25 cellular contexts compared by ENCODE assay signal in the genomic region with DNA sequence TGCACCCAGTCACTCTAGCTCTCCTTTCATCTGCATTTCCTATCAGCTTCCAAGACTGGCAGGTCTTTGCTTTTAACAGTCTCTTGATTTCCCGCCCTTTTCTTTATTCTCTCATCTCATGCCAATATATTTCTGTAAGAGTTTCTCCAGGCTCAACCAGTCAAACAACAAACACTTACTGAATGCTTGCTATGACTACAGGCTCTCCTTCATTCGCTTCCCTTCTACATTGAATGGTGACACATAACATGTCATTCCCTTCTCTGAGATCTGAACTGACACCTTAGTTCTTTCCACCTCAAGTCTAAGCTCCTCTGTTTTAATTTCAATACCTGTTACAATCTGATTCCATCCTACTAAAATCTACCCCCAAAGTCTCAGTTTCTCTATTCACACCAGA.
DNase-seq lines count a peak whose midpoint lies in the region; ATAC-seq and TF ChIP-seq lines count a peak whose summit lies in the region.
"Had no signal": no experiment of that assay in that cellular context is flagged by ENCODE, and none has a peak within 500 bp of the region (broad histone marks: within the 10 kb centered on the region; RNA-seq: fewer than 3 reads in every experiment).

No MANE protein-coding gene starts in this region.

- H3K23ac ChIP-seq in mesenchymal stem cell (ENCODE audit: low read length in 2 of 2), result no peak overlapping the region

- H3K27me3 ChIP-seq in ACC112 (ENCODE audit: insufficient read depth, low read length) (no peaks in the 10 kb centered on the region), mesenchymal stem cell (ENCODE audit: control insufficient read depth in 1 of 2, insufficient read depth in 1 of 2, low read length in 2 of 2) (no peaks in the 10 kb centered on the region)
- H3K27me3 ChIP-seq: BE2C, gastrocnemius medialis had no signal

- H2AK5ac ChIP-seq in mesenchymal stem cell (ENCODE audit: low read length, severe bottlenecking), result no peak overlapping the region

- peak overlapping the region; percentile 54 for H3K9ac ChIP-seq in mesenchymal stem cell (ENCODE audit: low read length)

- peak overlapping the region; percentile 67 for H3K27ac Mint-ChIP-seq in chondrocyte (ENCODE audit: unreplicated experiment)
- H3K27ac Mint-ChIP-seq: activated B cell treated with CpG ODN at 0.5 μM for 24 hours; activated CD4-positive, alpha-beta memory T cell treated with anti-CD3 and anti-CD28 coated beads, Interleukin-2, amount 10 ng/mL, durations not matched to agents 7 days and 5 days; activated naive CD8-positive, alpha-beta T cell treated with anti-CD3 and anti-CD28 coated beads for 36 hours; type B pancreatic cell had no signal

- TF ChIP-seq CTCF in chondrocyte (IDR thresholded peaks at IDR 0.05), result no peak

- H3K36me3 ChIP-seq in ACC112 (ENCODE audit: insufficient read depth, low read length), result peaks cover 13% of the 10 kb centered on the region
- H3K36me3 ChIP-seq in mesenchymal stem cell (ENCODE audit: control insufficient read depth in 1 of 2, insufficient read depth in 2 of 2, low read depth in 1 of 2, low read length in 2 of 2), result no peaks in the 10 kb centered on the region
- H3K36me3 ChIP-seq: BE2C, gastrocnemius medialis had no signal

- H3K27me3 Mint-ChIP-seq in chondrocyte (ENCODE audit: low read depth), result no peaks in the 10 kb centered on the region
- H3K27me3 Mint-ChIP-seq: activated B cell treated with CpG ODN at 0.5 μM for 24 hours; activated CD4-positive, alpha-beta memory T cell treated with anti-CD3 and anti-CD28 coated beads, Interleukin-2, amount 10 ng/mL, durations not matched to agents 7 days and 5 days; type B pancreatic cell had no signal

- H2BK5ac ChIP-seq in mesenchymal stem cell (ENCODE audit: low read depth, low read length, poor library complexity, severe bottlenecking), result no peak overlapping the region

- no peak overlapping the region for H2BK15ac ChIP-seq in mesenchymal stem cell (ENCODE audit: low read depth, poor library complexity, severe bottlenecking)

- peaks cover 1% of the 10 kb centered on the region for H3K79me1 ChIP-seq in mesenchymal stem cell (replicated peaks; ENCODE audit: low read length, poor library complexity, severe bottlenecking)

- H4K8ac ChIP-seq in mesenchymal stem cell (ENCODE audit: low read length), result no peak overlapping the region

- H3K4me1 Mint-ChIP-seq in chondrocyte (ENCODE audit: low read depth), result peaks cover 39% of the 10 kb centered on the region
- H3K4me1 Mint-ChIP-seq: activated B cell treated with CpG ODN at 0.5 μM for 24 hours; activated CD4-positive, alpha-beta memory T cell treated with anti-CD3 and anti-CD28 coated beads, Interleukin-2, amount 10 ng/mL, durations not matched to agents 7 days and 5 days; activated naive CD8-positive, alpha-beta T cell treated with anti-CD3 and anti-CD28 coated beads for 36 hours had no signal

- no peak overlapping the region for H3K14ac ChIP-seq in mesenchymal stem cell (ENCODE audit: low read length in 2 of 2)

- peak overlapping the region; percentile 11 for H3K4me2 ChIP-seq in mesenchymal stem cell (ENCODE audit: low read length, poor library complexity, severe bottlenecking)
- H3K4me2 ChIP-seq: A549 had no signal

- no peak for ATAC-seq in HG02571 (IDR thresholded peaks at IDR 0.05; ENCODE audit: unreplicated experiment)
- no peak for ATAC-seq in HG03469 (IDR thresholded peaks at IDR 0.05; ENCODE audit: unreplicated experiment)
- ATAC-seq: A549, gastrocnemius medialis, left ventricle myocardium superior had no signal

- H3K27ac ChIP-seq in ACC112 (ENCODE audit: low read depth, low read length) (peak overlapping the region; percentile 75), mesenchymal stem cell (ENCODE audit: low read length, poor library complexity, severe bottlenecking) (no peak overlapping the region)
- H3K27ac ChIP-seq: A549, gastrocnemius medialis had no signal

- H3K4ac ChIP-seq in mesenchymal stem cell (ENCODE audit: low read depth in 1 of 2, low read length in 2 of 2), result no peak overlapping the region

- no peak overlapping the region for H4K91ac ChIP-seq in mesenchymal stem cell (ENCODE audit: low read length)

- H3K4me1 ChIP-seq in ACC112 (ENCODE audit: control insufficient read depth, insufficient read depth, low read length, unreplicated experiment), result peaks cover 26% of the 10 kb centered on the region
- H3K4me1 ChIP-seq in mesenchymal stem cell (ENCODE audit: control insufficient read depth, insufficient read depth, low read depth, low read length), result no peaks in the 10 kb centered on the region
- H3K4me1 ChIP-seq: A549, BE2C, gastrocnemius medialis had no signal

- H3K79me2 ChIP-seq in ACC112 (ENCODE audit: control insufficient read depth, insufficient read depth, low read length, unreplicated experiment), result no peaks in the 10 kb centered on the region

- no peaks in the 10 kb centered on the region for H3K36me3 Mint-ChIP-seq in chondrocyte (ENCODE audit: low read depth)
- H3K36me3 Mint-ChIP-seq: activated naive CD8-positive, alpha-beta T cell treated with anti-CD3 and anti-CD28 coated beads for 36 hours had no signal

- no peak overlapping the region for H3K18ac ChIP-seq in mesenchymal stem cell (ENCODE audit: low read depth in 1 of 2, low read length in 2 of 2)

- no peak overlapping the region for H3K4me3 ChIP-seq in ACC112 (ENCODE audit: low read depth, low read length)
- H3K4me3 ChIP-seq in mesenchymal stem cell (ENCODE audit: insufficient read depth in 1 of 2, low read depth in 1 of 2, low read length in 2 of 2), result no peak overlapping the region
- H3K4me3 ChIP-seq: A549, gastrocnemius medialis had no signal

- H2BK120ac ChIP-seq in mesenchymal stem cell (ENCODE audit: low read depth, low read length), result no peak overlapping the region

- peaks cover 22% of the 10 kb centered on the region for H3K9me3 Mint-ChIP-seq in chondrocyte (ENCODE audit: low read depth)
- H3K9me3 Mint-ChIP-seq: activated B cell treated with CpG ODN at 0.5 μM for 24 hours had no signal

- H3K9me3 ChIP-seq in mesenchymal stem cell (ENCODE audit: control insufficient read depth, low read length), result peaks cover 14% of the 10 kb centered on the region
- H3K9me3 ChIP-seq: A549, BE2C, gastrocnemius medialis had no signal

- no peak overlapping the region for H2AFZ ChIP-seq in ACC112 (ENCODE audit: low read length, unreplicated experiment)
- no peak overlapping the region for H2AFZ ChIP-seq in mesenchymal stem cell (ENCODE audit: low read depth, low read length)

- 93% methylated on average over 2 of the region's 2 CpGs for WGBS in mesenchymal stem cell

- DNase-seq in NCI-H2029 (lab: John Stamatoyannopoulos, UW) (peak; percentile 58), chondrocyte (ENCODE audit: low spot score) (no peak), mesenchymal stem cell (no peak), OCI-M1 (lab: John Stamatoyannopoulos, UW) (no peak), ureter (ENCODE audit: low spot score) (no peak)
- DNase-seq: activated B cell treated with CpG ODN at 0.5 μM for 24 hours; activated CD4-positive, alpha-beta memory T cell treated with anti-CD3 and anti-CD28 coated beads, Interleukin-2, amount 10 ng/mL, durations not matched to agents 7 days and 5 days; activated naive CD8-positive, alpha-beta T cell treated with anti-CD3 and anti-CD28 coated beads for 36 hours; BE2C; DMS79; effector CD8-positive, alpha-beta T cell; gastrocnemius medialis; H7; hippocampal formation; left ventricle myocardium superior; NCI-H1092; NCI-H2081 treated with DMSO at 0.1 percent for 48 hours; Right ventricle myocardium superior; SW 1271 had no signal

- no peak overlapping the region for H3K4me3 Mint-ChIP-seq in chondrocyte (ENCODE audit: unreplicated experiment)
- H3K4me3 Mint-ChIP-seq: activated B cell treated with CpG ODN at 0.5 μM for 24 hours; activated CD4-positive, alpha-beta memory T cell treated with anti-CD3 and anti-CD28 coated beads, Interleukin-2, amount 10 ng/mL, durations not matched to agents 7 days and 5 days; activated naive CD8-positive, alpha-beta T cell treated with anti-CD3 and anti-CD28 coated beads for 36 hours; neural crest cell; type B pancreatic cell had no signal

- H2BK12ac ChIP-seq in mesenchymal stem cell (ENCODE audit: low read length in 2 of 2), result no peak overlapping the region
